Comparison of ENCODE assay signal across 8 cellular contexts in genomic region chr1:54980528-54981241, GRCh38. TPM values are rescaled to one million over a fixed set of nuclear protein-coding genes. Genes with fewer than 3 reads are reported as not detected.
A peak's percentile ranks its signal among the peaks of the same experiment; 100 is the strongest.
DNase-seq lines count a peak whose midpoint lies in the region; ATAC-seq lines count a peak whose summit lies in the region.

Gene TMEM61 (plus strand): TSS chr1:54980628. CDS start chr1:54981066, 438 bp downstream.

- no peak within 1 kb of the TSS for H3K4ac ChIP-seq in mesendoderm (ENCODE audit: low read depth, low read length)

- H3K27me3 ChIP-seq in ectodermal cell (ENCODE audit: control insufficient read depth, insufficient read depth, low read length, poor library complexity, severe bottlenecking) (peaks cover 41% of the 10 kb centered on the region), mesendoderm (ENCODE audit: insufficient read depth, low read length, poor library complexity) (no peaks in the 10 kb centered on the region)

- H3K4me2 ChIP-seq in mesendoderm (ENCODE audit: low read length), result peak within 1 kb of the TSS; percentile 8

- H3K79me1 ChIP-seq in mesendoderm (ENCODE audit: low read length), result no peaks in the 10 kb centered on the region

- WGBS in ectodermal cell, 2 experiments, result 14 to 18% methylated on average over 69 of the region's 69 CpGs
- WGBS in mesendoderm (ENCODE audit: extremely low coverage, insufficient coverage, low lambda C conversion rate), result no CpG with 5 or more reads among the region's 69 CpGs
- 8% methylated on average over 69 of the region's 69 CpGs for WGBS in urinary bladder

- H4K8ac ChIP-seq in mesendoderm (ENCODE audit: low read depth, low read length), result no peak within 1 kb of the TSS

- no peak within 1 kb of the TSS for H4K5ac ChIP-seq in mesendoderm (ENCODE audit: low read length)

- DNase-seq in NCI-H510A treated with DMSO at 0.1 percent for 48 hours (lab: John Stamatoyannopoulos, UW), result peak; percentile 28
- DNase-seq in NCI-H510A (lab: John Stamatoyannopoulos, UW), result no peak
- no peak for DNase-seq in mesendoderm
- DNase-seq in SIG-M5 (lab: John Stamatoyannopoulos, UW), result no peak
- DNase-seq in cortex of kidney (lab: John Stamatoyannopoulos, UW), result no peak

- no peak within 1 kb of the TSS for H2AK5ac ChIP-seq in mesendoderm (ENCODE audit: low read length)

- H3K56ac ChIP-seq in mesendoderm (ENCODE audit: low read length), result peak within 1 kb of the TSS; percentile 58

- H3K9ac ChIP-seq in mesendoderm (ENCODE audit: low read length), result peak within 1 kb of the TSS; percentile 28

- H3K36me3 ChIP-seq in ectodermal cell (ENCODE audit: control insufficient read depth, insufficient read depth, low read length) (no peaks in the 10 kb centered on the region), mesendoderm (ENCODE audit: control insufficient read depth, insufficient read depth, low read length) (no peaks in the 10 kb centered on the region), urinary bladder (ENCODE audit: insufficient read depth) (no peaks in the 10 kb centered on the region)

- no peak within 1 kb of the TSS for H3K23ac ChIP-seq in mesendoderm (ENCODE audit: low read length)

- no peaks in the 10 kb centered on the region for H3K4me1 ChIP-seq in ectodermal cell (ENCODE audit: control insufficient read depth, insufficient read depth, low read length)
- peaks cover 4% of the 10 kb centered on the region for H3K4me1 ChIP-seq in mesendoderm (ENCODE audit: control insufficient read depth, low read depth, low read length)
- H3K4me1 ChIP-seq in urinary bladder (ENCODE audit: insufficient read depth), result no peaks in the 10 kb centered on the region

- no peak within 1 kb of the TSS for H2BK5ac ChIP-seq in mesendoderm (ENCODE audit: low read length)

- H3K27ac ChIP-seq in ectodermal cell (ENCODE audit: insufficient read depth, low read depth, low read length, poor library complexity, severe bottlenecking) (no peak within 1 kb of the TSS), mesendoderm (ENCODE audit: low read depth, low read length) (no peak within 1 kb of the TSS), urinary bladder (ENCODE audit: low read depth) (no peak within 1 kb of the TSS)

- H2BK120ac ChIP-seq in mesendoderm (ENCODE audit: low read depth, low read length), result no peak within 1 kb of the TSS

- H3K9me3 ChIP-seq in ectodermal cell (ENCODE audit: control insufficient read depth, low read length), result no peaks in the 10 kb centered on the region

- H3K18ac ChIP-seq in mesendoderm (ENCODE audit: low read length), result peak within 1 kb of the TSS; percentile 7

- H3K4me3 ChIP-seq in ectodermal cell (ENCODE audit: insufficient read depth, low read depth, low read length) (peak within 1 kb of the TSS; percentile 27), mesendoderm (ENCODE audit: low read length) (no peak within 1 kb of the TSS), urinary bladder (ENCODE audit: low read depth, low read length) (peak within 1 kb of the TSS; percentile 34)

- H2BK15ac ChIP-seq in mesendoderm (replicated peaks; ENCODE audit: low read depth), result no peak within 1 kb of the TSS

- no peak for ATAC-seq in HG02852 (IDR thresholded peaks at IDR 0.05; ENCODE audit: unreplicated experiment)

- no peaks in the 10 kb centered on the region for H3K79me2 ChIP-seq in mesendoderm (ENCODE audit: control insufficient read depth, insufficient read depth, low read length)

RNA-seq across cellular contexts. Expression of gene TMEM61, which starts in this region (rescaled TPM):
- not detected for polyA plus RNA-seq in ectodermal cell (2013, experiment 1 of 4)
- polyA plus RNA-seq in ectodermal cell (2013, experiment 2 of 4), result not detected
- not detected for polyA plus RNA-seq in ectodermal cell (2013, experiment 3 of 4)
- not detected for polyA plus RNA-seq in ectodermal cell (2013, experiment 4 of 4)
- 0.44 TPM for polyA plus RNA-seq in mesendoderm (2013, experiment 1 of 2)
- polyA plus RNA-seq in mesendoderm (2013, experiment 2 of 2), result 0.38 TPM
- not detected for total RNA-seq in urinary bladder
- 7.0 TPM for polyA plus RNA-seq in urinary bladder
